ENCODE assay signal across 1 cellular context in genomic region chr2:204472375-204472774, GRCh38.
TF ChIP-seq lines count a peak whose summit lies in the region.

No MANE protein-coding gene starts in this region.

TF ChIP-seq in H1, 55 proteins besides CTCF, POLR2A, EP300 and RAD21 (continued from another document):
- no peak for TF ChIP-seq USF2 (IDR thresholded peaks at IDR 0.05; ENCODE audit: low read length)
- no peak for TF ChIP-seq ATF2 (IDR thresholded peaks at IDR 0.05; ENCODE audit: low read length)
- TF ChIP-seq KDM5A (IDR thresholded peaks at IDR 0.05; ENCODE audit: low read length) = no peak
- TF ChIP-seq HDAC6 (IDR thresholded peaks at IDR 0.05; ENCODE audit: low read depth, low read length) = no peak
- no peak for TF ChIP-seq NANOG (IDR thresholded peaks at IDR 0.05; ENCODE audit: insufficient read depth, low read depth, low read length, poor library complexity, severe bottlenecking)
- TF ChIP-seq CBX5 (IDR thresholded peaks at IDR 0.05; ENCODE audit: low read depth, low read length) = no peak
- no peak for TF ChIP-seq JUN (IDR thresholded peaks at IDR 0.05; ENCODE audit: low read depth, low read length)
- no peak for TF ChIP-seq EZH2 (IDR thresholded peaks at IDR 0.05; ENCODE audit: low read depth, low read length, severe bottlenecking)
- TF ChIP-seq CHD2 (IDR thresholded peaks at IDR 0.05; ENCODE audit: low read length) = no peak
- no peak for TF ChIP-seq SP4 (IDR thresholded peaks at IDR 0.05; ENCODE audit: low read length)
